In the genomic region with DNA sequence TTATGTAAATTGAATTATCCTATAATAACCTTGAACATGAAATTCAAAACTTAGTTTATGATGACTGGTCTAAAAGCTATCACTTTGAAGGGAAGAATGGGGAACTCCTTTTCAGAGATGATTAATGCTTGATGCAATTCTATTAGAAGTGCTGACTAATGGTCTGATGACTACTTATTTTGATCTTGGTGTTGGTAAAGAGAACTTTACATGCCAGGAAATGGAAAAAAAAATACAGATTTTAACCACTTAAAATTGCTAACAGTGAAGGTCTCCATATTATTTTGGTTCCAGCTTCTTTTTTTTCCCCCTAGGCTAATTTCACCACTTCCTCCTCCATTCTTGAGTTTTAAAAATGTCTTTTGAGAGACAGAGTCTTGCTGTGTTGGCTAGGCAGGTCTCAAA, we compare ENCODE assay signal across 9 cellular contexts. TPM values are rescaled to one million over a fixed set of nuclear protein-coding genes. Genes with fewer than 3 reads are reported as not detected.
DNase-seq lines count a peak whose midpoint lies in the region; ATAC-seq and TF ChIP-seq lines count a peak whose summit lies in the region.
"Had no signal": no experiment of that assay in that cellular context is flagged by ENCODE, and none has a peak within 500 bp of the region (broad histone marks: within the 10 kb centered on the region; RNA-seq: fewer than 3 reads in every experiment).

No MANE protein-coding gene starts in this region.

- H3K9me3 ChIP-seq in psoas muscle = no peaks in the 10 kb centered on the region

- no peak overlapping the region for H3K27ac Mint-ChIP-seq in stimulated activated memory B cell treated with anti-CD40 and anti-IgM and Interleukin-4, amounts not matched to agents 10 μg/mL and 1 μg/mL and 100 μg/mL, for 72 hours

- no peak overlapping the region for H3K27ac ChIP-seq in psoas muscle

- TF ChIP-seq CTCF in BJ (IDR thresholded peaks at IDR 0.05; ENCODE audit: insufficient read depth, low read depth, low read length) (no peak), psoas muscle (IDR thresholded peaks at IDR 0.05) (no peak)

- H3K9me3 Mint-ChIP-seq in stimulated activated memory B cell treated with anti-CD40 and anti-IgM and Interleukin-4, amounts not matched to agents 10 μg/mL and 1 μg/mL and 100 μg/mL, for 72 hours = no peaks in the 10 kb centered on the region

- ATAC-seq in psoas muscle (no peak), HG02970 (IDR thresholded peaks at IDR 0.05; ENCODE audit: low FRiP score, unreplicated experiment) (no peak)
- no peak for ATAC-seq in stimulated activated memory B cell treated with anti-CD40 and anti-IgM and Interleukin-4, amounts not matched to agents 10 μg/mL and 1 μg/mL and 100 μg/mL, for 72 hours

- H3K36me3 ChIP-seq in BJ (ENCODE audit: control insufficient read depth, insufficient read depth, low read length) = no peaks in the 10 kb centered on the region
- no peaks in the 10 kb centered on the region for H3K36me3 ChIP-seq in psoas muscle (ENCODE audit: insufficient read depth in 1 of 2, low read depth in 1 of 2)

- peaks cover 50% of the 10 kb centered on the region for H3K4me1 Mint-ChIP-seq in stimulated activated memory B cell treated with anti-CD40 and anti-IgM and Interleukin-4, amounts not matched to agents 10 μg/mL and 1 μg/mL and 100 μg/mL, for 72 hours

- H3K4me3 Mint-ChIP-seq in stimulated activated memory B cell treated with anti-CD40 and anti-IgM and Interleukin-4, amounts not matched to agents 10 μg/mL and 1 μg/mL and 100 μg/mL, for 72 hours = no peak overlapping the region

- no peak overlapping the region for H3K4me3 ChIP-seq in BJ (ENCODE audit: low read depth, low read length)
- H3K4me3 ChIP-seq in psoas muscle = no peak overlapping the region

- POLR2A ChIA-PET in BJ (lab: Charles Lee) = interaction anchor here (0.6 kb wide), 1 partner anchor 30 kb away, joined by 4 read pairs; no protein-coding TSS in a partner anchor

- H3K27me3 Mint-ChIP-seq in stimulated activated memory B cell treated with anti-CD40 and anti-IgM and Interleukin-4, amounts not matched to agents 10 μg/mL and 1 μg/mL and 100 μg/mL, for 72 hours = no peaks in the 10 kb centered on the region

- DNase-seq in BJ (ENCODE audit: low read depth) (peak; percentile 67), LHCN-M2 (ENCODE audit: low read depth) (peak; percentile 79), amniotic stem cell (lab: John Stamatoyannopoulos, UW) (peak; percentile 23), lung microvascular endothelial cell (ENCODE audit: low read depth in 2 of 2) (peak; percentile 39 to 85), psoas muscle (no peak)
- no peak for DNase-seq in activated effector memory CD4-positive, alpha-beta T cell treated with anti-CD3 and anti-CD28 coated beads, Interleukin-2, amount 50 U/mL, for 16 hours
- DNase-seq: stimulated activated CD4-positive, alpha-beta T cell treated with anti-CD3 and anti-CD28 coated beads, Interleukin-1b, Interleukin-23, amount 100 ng/mL, for 48 hours had no signal

- CTCF ChIA-PET in BJ (lab: Yijun Ruan, JAX) = interaction anchor here (0.8 to 1.9 kb wide), 3 partner anchors 21 to 310 kb away, joined by 3 to 5 read pairs (median 3); no protein-coding TSS in a partner anchor

- H3K4me1 ChIP-seq in psoas muscle = no peaks in the 10 kb centered on the region

- intact Hi-C loops in psoas muscle (cut with DNase I) = no loop called here

- no peaks in the 10 kb centered on the region for H3K36me3 Mint-ChIP-seq in stimulated activated memory B cell treated with anti-CD40 and anti-IgM and Interleukin-4, amounts not matched to agents 10 μg/mL and 1 μg/mL and 100 μg/mL, for 72 hours

- no peaks in the 10 kb centered on the region for H3K27me3 ChIP-seq in BJ (ENCODE audit: control insufficient read depth, insufficient read depth, low read length)
- no peaks in the 10 kb centered on the region for H3K27me3 ChIP-seq in psoas muscle (ENCODE audit: insufficient read depth in 3 of 3, low read length in 2 of 3)

RNA-seq across cellular contexts. Expression of a gene that starts 22.9 kb away (rescaled TPM):
- polyA plus RNA-seq in BJ (2011; rRNA removed) (11.8 and 12.2 TPM in 2 replicates), psoas muscle (10 to 100 TPM; 21.9 to 26.6 (median 25.8) TPM)
- 9.2 and 14.4 TPM in 2 replicates for polyA minus RNA-seq in BJ (2011; rRNA and poly(A)+ RNA removed)
- total RNA-seq in LHCN-M2 (2014; rRNA removed) (1.3 and 2.4 TPM in 2 replicates), lung microvascular endothelial cell (162 and 284 TPM in 2 replicates), psoas muscle (10 to 100 TPM; 22.3 to 35.7 (median 25.0) TPM)
- 8.3 TPM for polyA plus RNA-seq in LHCN-M2 (2012)

Comparison
In these comparisons a context has a peak if more than half of its experiments do, and no peak if none do; other contexts are left out.
1. DNase-seq: peak in BJ (single experiment), LHCN-M2 (single experiment), amniotic stem cell (single experiment) and lung microvascular endothelial cell (2 of 2); none in psoas muscle (0 of 2) and activated effector memory CD4-positive, alpha-beta T cell treated with anti-CD3 and anti-CD28 coated beads, Interleukin-2, amount 50 U/mL, for 16 hours (single experiment).